In the genomic region with DNA sequence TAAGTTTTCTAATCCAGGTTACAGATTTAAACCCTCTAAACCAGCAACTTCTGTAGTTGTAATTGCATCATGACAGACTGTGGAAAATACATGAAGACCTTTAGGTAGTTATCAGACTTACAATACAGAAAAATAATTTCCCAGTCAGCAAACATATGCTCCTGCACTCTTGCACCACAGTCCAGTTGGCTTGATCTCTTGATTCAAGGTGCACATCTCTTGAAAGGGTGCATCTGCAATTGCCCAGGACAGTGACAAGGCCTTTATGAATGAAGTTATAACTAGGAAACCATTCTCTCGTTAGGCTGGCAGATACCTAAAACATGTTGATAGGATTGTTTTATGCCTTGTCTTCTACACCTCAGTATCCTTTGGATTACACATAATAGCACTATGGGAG, we compare ENCODE assay signal across 2 cellular contexts.
TF ChIP-seq lines count a peak whose summit lies in the region.

No MANE protein-coding gene starts in this region.

TF ChIP-seq in liver, 16 proteins besides CTCF, POLR2A, EP300 and RAD21:
- TF ChIP-seq HNF4G (IDR thresholded peaks at IDR 0.05) (no peak), HNF4A (conservative IDR thresholded peaks at IDR 0.05) (peak; percentile 83 to 86)

TF ChIP-seq in HepG2, 621 proteins besides CTCF, POLR2A, EP300 and RAD21:
- TF ChIP-seq, protein P1, sequence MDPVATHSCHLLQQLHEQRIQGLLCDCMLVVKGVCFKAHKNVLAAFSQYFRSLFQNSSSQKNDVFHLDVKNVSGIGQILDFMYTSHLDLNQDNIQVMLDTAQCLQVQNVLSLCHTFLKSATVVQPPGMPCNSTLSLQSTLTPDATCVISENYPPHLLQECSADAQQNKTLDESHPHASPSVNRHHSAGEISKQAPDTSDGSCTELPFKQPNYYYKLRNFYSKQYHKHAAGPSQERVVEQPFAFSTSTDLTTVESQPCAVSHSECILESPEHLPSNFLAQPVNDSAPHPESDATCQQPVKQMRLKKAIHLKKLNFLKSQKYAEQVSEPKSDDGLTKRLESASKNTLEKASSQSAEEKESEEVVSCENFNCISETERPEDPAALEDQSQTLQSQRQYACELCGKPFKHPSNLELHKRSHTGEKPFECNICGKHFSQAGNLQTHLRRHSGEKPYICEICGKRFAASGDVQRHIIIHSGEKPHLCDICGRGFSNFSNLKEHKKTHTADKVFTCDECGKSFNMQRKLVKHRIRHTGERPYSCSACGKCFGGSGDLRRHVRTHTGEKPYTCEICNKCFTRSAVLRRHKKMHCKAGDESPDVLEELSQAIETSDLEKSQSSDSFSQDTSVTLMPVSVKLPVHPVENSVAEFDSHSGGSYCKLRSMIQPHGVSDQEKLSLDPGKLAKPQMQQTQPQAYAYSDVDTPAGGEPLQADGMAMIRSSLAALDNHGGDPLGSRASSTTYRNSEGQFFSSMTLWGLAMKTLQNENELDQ (CRISPR knock-in tag; IDR thresholded peaks at IDR 0.05; ENCODE audit: borderline replicate concordance) = no peak
- TF ChIP-seq ZNF138 (CRISPR knock-in tag; IDR thresholded peaks at IDR 0.05; ENCODE audit: low read depth) (no peak), EED (CRISPR knock-in tag; IDR thresholded peaks at IDR 0.05) (no peak), NFIB (CRISPR knock-in tag; IDR thresholded peaks at IDR 0.05; ENCODE audit: borderline replicate concordance) (no peak), IKZF1 (IDR thresholded peaks at IDR 0.05) (no peak), ZBTB42 (CRISPR knock-in tag; IDR thresholded peaks at IDR 0.05) (no peak), ZFP36L2 (CRISPR knock-in tag; IDR thresholded peaks at IDR 0.05) (no peak), TEAD2 (CRISPR knock-in tag; IDR thresholded peaks at IDR 0.05) (no peak), ZNF564 (CRISPR knock-in tag; IDR thresholded peaks at IDR 0.05) (no peak), ZNF749 (CRISPR knock-in tag; IDR thresholded peaks at IDR 0.05; ENCODE audit: borderline replicate concordance) (no peak), GABPB1 (CRISPR knock-in tag; IDR thresholded peaks at IDR 0.05) (no peak), ZNF232 (CRISPR knock-in tag; IDR thresholded peaks at IDR 0.05; ENCODE audit: borderline replicate concordance) (no peak), WIZ (CRISPR knock-in tag; IDR thresholded peaks at IDR 0.05) (no peak), ZSCAN30 (CRISPR knock-in tag; IDR thresholded peaks at IDR 0.05) (no peak)
- TF ChIP-seq, protein P2, sequence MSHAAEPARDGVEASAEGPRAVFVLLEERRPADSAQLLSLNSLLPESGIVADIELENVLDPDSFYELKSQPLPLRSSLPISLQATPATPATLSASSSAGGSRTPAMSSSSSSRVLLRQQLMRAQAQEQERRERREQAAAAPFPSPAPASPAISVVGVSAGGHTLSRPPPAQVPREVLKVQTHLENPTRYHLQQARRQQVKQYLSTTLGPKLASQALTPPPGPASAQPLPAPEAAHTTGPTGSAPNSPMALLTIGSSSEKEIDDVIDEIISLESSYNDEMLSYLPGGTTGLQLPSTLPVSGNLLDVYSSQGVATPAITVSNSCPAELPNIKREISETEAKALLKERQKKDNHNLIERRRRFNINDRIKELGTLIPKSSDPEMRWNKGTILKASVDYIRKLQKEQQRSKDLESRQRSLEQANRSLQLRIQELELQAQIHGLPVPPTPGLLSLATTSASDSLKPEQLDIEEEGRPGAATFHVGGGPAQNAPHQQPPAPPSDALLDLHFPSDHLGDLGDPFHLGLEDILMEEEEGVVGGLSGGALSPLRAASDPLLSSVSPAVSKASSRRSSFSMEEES (CRISPR knock-in tag; IDR thresholded peaks at IDR 0.05) = no peak
- TF ChIP-seq, protein P3, sequence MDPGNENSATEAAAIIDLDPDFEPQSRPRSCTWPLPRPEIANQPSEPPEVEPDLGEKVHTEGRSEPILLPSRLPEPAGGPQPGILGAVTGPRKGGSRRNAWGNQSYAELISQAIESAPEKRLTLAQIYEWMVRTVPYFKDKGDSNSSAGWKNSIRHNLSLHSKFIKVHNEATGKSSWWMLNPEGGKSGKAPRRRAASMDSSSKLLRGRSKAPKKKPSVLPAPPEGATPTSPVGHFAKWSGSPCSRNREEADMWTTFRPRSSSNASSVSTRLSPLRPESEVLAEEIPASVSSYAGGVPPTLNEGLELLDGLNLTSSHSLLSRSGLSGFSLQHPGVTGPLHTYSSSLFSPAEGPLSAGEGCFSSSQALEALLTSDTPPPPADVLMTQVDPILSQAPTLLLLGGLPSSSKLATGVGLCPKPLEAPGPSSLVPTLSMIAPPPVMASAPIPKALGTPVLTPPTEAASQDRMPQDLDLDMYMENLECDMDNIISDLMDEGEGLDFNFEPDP (CRISPR knock-in tag; conservative IDR thresholded peaks at IDR 0.05) = no peak
- TF ChIP-seq, protein P4, sequence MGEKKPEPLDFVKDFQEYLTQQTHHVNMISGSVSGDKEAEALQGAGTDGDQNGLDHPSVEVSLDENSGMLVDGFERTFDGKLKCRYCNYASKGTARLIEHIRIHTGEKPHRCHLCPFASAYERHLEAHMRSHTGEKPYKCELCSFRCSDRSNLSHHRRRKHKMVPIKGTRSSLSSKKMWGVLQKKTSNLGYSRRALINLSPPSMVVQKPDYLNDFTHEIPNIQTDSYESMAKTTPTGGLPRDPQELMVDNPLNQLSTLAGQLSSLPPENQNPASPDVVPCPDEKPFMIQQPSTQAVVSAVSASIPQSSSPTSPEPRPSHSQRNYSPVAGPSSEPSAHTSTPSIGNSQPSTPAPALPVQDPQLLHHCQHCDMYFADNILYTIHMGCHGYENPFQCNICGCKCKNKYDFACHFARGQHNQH (CRISPR knock-in tag; IDR thresholded peaks at IDR 0.05) = no peak
- TF ChIP-seq, protein P5, sequence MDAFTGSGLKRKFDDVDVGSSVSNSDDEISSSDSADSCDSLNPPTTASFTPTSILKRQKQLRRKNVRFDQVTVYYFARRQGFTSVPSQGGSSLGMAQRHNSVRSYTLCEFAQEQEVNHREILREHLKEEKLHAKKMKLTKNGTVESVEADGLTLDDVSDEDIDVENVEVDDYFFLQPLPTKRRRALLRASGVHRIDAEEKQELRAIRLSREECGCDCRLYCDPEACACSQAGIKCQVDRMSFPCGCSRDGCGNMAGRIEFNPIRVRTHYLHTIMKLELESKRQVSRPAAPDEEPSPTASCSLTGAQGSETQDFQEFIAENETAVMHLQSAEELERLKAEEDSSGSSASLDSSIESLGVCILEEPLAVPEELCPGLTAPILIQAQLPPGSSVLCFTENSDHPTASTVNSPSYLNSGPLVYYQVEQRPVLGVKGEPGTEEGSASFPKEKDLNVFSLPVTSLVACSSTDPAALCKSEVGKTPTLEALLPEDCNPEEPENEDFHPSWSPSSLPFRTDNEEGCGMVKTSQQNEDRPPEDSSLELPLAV (CRISPR knock-in tag; conservative IDR thresholded peaks at IDR 0.05; ENCODE audit: low read depth) = no peak
- TF ChIP-seq, protein P6, sequence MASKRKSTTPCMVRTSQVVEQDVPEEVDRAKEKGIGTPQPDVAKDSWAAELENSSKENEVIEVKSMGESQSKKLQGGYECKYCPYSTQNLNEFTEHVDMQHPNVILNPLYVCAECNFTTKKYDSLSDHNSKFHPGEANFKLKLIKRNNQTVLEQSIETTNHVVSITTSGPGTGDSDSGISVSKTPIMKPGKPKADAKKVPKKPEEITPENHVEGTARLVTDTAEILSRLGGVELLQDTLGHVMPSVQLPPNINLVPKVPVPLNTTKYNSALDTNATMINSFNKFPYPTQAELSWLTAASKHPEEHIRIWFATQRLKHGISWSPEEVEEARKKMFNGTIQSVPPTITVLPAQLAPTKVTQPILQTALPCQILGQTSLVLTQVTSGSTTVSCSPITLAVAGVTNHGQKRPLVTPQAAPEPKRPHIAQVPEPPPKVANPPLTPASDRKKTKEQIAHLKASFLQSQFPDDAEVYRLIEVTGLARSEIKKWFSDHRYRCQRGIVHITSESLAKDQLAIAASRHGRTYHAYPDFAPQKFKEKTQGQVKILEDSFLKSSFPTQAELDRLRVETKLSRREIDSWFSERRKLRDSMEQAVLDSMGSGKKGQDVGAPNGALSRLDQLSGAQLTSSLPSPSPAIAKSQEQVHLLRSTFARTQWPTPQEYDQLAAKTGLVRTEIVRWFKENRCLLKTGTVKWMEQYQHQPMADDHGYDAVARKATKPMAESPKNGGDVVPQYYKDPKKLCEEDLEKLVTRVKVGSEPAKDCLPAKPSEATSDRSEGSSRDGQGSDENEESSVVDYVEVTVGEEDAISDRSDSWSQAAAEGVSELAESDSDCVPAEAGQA (IDR thresholded peaks at IDR 0.05; ENCODE audit: low read depth) = no peak
- TF ChIP-seq, protein P6 (CRISPR knock-in tag; IDR thresholded peaks at IDR 0.05; ENCODE audit: borderline replicate concordance) = no peak
- TF ChIP-seq, protein P7, sequence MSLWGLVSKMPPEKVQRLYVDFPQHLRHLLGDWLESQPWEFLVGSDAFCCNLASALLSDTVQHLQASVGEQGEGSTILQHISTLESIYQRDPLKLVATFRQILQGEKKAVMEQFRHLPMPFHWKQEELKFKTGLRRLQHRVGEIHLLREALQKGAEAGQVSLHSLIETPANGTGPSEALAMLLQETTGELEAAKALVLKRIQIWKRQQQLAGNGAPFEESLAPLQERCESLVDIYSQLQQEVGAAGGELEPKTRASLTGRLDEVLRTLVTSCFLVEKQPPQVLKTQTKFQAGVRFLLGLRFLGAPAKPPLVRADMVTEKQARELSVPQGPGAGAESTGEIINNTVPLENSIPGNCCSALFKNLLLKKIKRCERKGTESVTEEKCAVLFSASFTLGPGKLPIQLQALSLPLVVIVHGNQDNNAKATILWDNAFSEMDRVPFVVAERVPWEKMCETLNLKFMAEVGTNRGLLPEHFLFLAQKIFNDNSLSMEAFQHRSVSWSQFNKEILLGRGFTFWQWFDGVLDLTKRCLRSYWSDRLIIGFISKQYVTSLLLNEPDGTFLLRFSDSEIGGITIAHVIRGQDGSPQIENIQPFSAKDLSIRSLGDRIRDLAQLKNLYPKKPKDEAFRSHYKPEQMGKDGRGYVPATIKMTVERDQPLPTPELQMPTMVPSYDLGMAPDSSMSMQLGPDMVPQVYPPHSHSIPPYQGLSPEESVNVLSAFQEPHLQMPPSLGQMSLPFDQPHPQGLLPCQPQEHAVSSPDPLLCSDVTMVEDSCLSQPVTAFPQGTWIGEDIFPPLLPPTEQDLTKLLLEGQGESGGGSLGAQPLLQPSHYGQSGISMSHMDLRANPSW (CRISPR knock-in tag; IDR thresholded peaks at IDR 0.05; ENCODE audit: borderline replicate concordance) = no peak
